ENCODE assay signal across 21 cellular contexts in the genomic region with DNA sequence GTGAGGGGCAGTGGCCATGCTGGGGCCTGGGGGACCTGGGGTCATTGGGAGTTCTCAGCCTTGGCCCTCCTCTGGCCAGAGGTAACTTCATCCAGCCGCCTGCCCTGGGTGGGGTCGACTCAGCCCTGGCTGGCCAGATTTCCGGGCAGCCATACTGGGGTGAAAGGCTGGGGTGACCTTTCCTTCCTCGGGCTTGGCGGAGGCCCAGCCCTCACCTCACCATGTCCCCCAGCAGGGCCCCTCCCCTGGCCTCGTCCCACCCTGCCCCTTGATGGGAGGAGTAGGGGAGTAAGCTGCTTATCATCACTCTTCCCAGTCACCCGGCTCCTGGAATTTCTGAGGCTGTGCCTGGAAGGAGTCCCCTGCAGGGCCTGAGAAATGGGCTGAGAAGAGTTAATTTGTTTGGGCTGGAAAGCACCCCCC. TPM values are rescaled to one million over a fixed set of nuclear protein-coding genes. Genes with fewer than 3 reads are reported as not detected.
DNase-seq lines count a peak whose midpoint lies in the region; ATAC-seq, FAIRE-seq and TF ChIP-seq lines count a peak whose summit lies in the region.
"Had no signal": no experiment of that assay in that cellular context is flagged by ENCODE, and none has a peak within 500 bp of the region (broad histone marks: within the 10 kb centered on the region; RNA-seq: fewer than 3 reads in every experiment).

No MANE protein-coding gene starts in this region.

- WGBS in liver: 73% methylated on average over 7 of the region's 7 CpGs
- 100% methylated on average over 1 of the region's 7 CpGs for WGBS in HepG2 (ENCODE audit: low lambda C conversion rate)

- POLR2A ChIA-PET in HepG2 (lab: Yijun Ruan, JAX): interaction anchor here (1.3 kb wide), 1 partner anchor 10 kb away, joined by 3 read pairs; no protein-coding TSS in a partner anchor

- H3K79me2 ChIP-seq in HepG2 (ENCODE audit: insufficient read depth, low read length) (peaks cover 11% of the 10 kb centered on the region), osteoblast (ENCODE audit: insufficient read depth, low read length) (peaks cover 38% of the 10 kb centered on the region)

- no peak overlapping the region for H3K27ac ChIP-seq in liver (ENCODE audit: low read depth in 1 of 2, low read length in 2 of 2)
- no peak overlapping the region for H3K27ac ChIP-seq in HepG2 (ENCODE audit: extremely low read length, insufficient read depth, low read length)
- no peak overlapping the region for H3K27ac ChIP-seq in osteoblast (ENCODE audit: low read depth, low read length)
- H3K27ac ChIP-seq in vagina: peak overlapping the region; percentile 86

- TF ChIP-seq EP300 in HepG2 (IDR thresholded peaks at IDR 0.05; ENCODE audit: low read depth in 2 of 2, low read length in 2 of 2) (no peak), HepG2 (CRISPR knock-in tag; IDR thresholded peaks at IDR 0.05; ENCODE audit: borderline replicate concordance) (no peak)

- TF ChIP-seq POLR2A in HepG2 (IDR thresholded peaks at IDR 0.05; ENCODE audit: insufficient read depth in 1 of 2, low read depth in 2 of 2, low read length in 2 of 2): no peak
- no peak for TF ChIP-seq POLR2A in vagina (IDR thresholded peaks at IDR 0.05)

- no peak for TF ChIP-seq CTCF in liver (IDR thresholded peaks at IDR 0.05; ENCODE audit: low read depth, low read length, missing input control)
- no peak for TF ChIP-seq CTCF in HepG2 (CRISPR knock-in tag; IDR thresholded peaks at IDR 0.05)
- no peak for TF ChIP-seq CTCF in osteoblast (IDR thresholded peaks at IDR 0.05; ENCODE audit: extremely low read depth, low read depth, low read length)
- TF ChIP-seq CTCF in vagina (IDR thresholded peaks at IDR 0.05): no peak

- H3K27me3 ChIP-seq in liver (ENCODE audit: control insufficient read depth in 4 of 4, insufficient read depth in 4 of 4, low read length in 3 of 4): no peaks in the 10 kb centered on the region
- H3K27me3 ChIP-seq in HepG2 (ENCODE audit: control insufficient read depth in 1 of 2, insufficient read depth in 2 of 2, low read length in 2 of 2): no peaks in the 10 kb centered on the region
- no peaks in the 10 kb centered on the region for H3K27me3 ChIP-seq in osteoblast (ENCODE audit: insufficient read depth, low read length)
- H3K27me3 ChIP-seq in vagina: no peaks in the 10 kb centered on the region

- no TSS peak for BruUV-seq in HepG2 (replicated peaks; lab: Mats Ljungman, UMichigan)

- TF ChIP-seq RAD21 in liver (IDR thresholded peaks at IDR 0.05) (no peak), HepG2 (CRISPR knock-in tag; IDR thresholded peaks at IDR 0.05) (no peak)

- H4K20me1 ChIP-seq in HepG2 (ENCODE audit: insufficient read depth, low read length): no peaks in the 10 kb centered on the region
- no peaks in the 10 kb centered on the region for H4K20me1 ChIP-seq in osteoblast (ENCODE audit: insufficient read depth, low read length)

- no peak for FAIRE-seq in HepG2 (lab: Jason Lieb, UNC)
- FAIRE-seq: TTC549 had no signal

- H3K4me3 ChIP-seq in liver (ENCODE audit: low read depth in 1 of 3, low read length in 3 of 3) (no peak overlapping the region), HepG2 (replicated peaks in 1 of 3; ENCODE audit: insufficient read depth in 1 of 3, low read depth in 2 of 3, low read length in 3 of 3) (no peak overlapping the region), osteoblast (ENCODE audit: insufficient read depth, low read length) (no peak overlapping the region), vagina (no peak overlapping the region)

- CTCF ChIA-PET in HepG2 (lab: Yijun Ruan, JAX; ENCODE audit: low intra/inter-chr PET ratio, low total read pairs): no interaction called here

- DNase-seq in HepG2 (ENCODE audit: low spot score) (no peak), left cardiac atrium (peak; percentile 77), osteoblast (ENCODE audit: insufficient read length, low spot score, missing footprints) (peak; percentile 87), vagina (ENCODE audit: extremely low spot score in 2 of 2) (no peak), GM03348 (ENCODE audit: low spot score) (no peak), Kasumi-1 (lab: John Stamatoyannopoulos, UW) (no peak)
- DNase-seq: ACHN; activated CD4-positive, alpha-beta memory T cell treated with anti-CD3 and anti-CD28 coated beads for 36 hours; cortex of kidney; GF-D8; Karpas-422; NCI-H1436 treated with DMSO at 0.1 percent for 48 hours; NCI-H510A; nucleus accumbens; SK-N-SH; substantia nigra had no signal

- H3K9ac ChIP-seq in liver (ENCODE audit: low read depth in 1 of 2, low read length in 2 of 2) (no peak overlapping the region), HepG2 (ENCODE audit: insufficient read depth, low read depth, low read length) (no peak overlapping the region)
- H3K9ac ChIP-seq: SK-N-SH had no signal

- intact Hi-C loops in HepG2 (cut with micrococcal nuclease; ENCODE audit: unreplicated experiment) (no loop called here), left cardiac atrium (cut with DNase I) (no loop called here), vagina (cut with DNase I) (no loop called here)

- H3K4me1 ChIP-seq in liver (ENCODE audit: control insufficient read depth in 4 of 4, insufficient read depth in 4 of 4, low read length in 3 of 4) (peaks cover 11 to 31% (median 22%) of the 10 kb centered on the region in 4 donors), HepG2 (ENCODE audit: insufficient read depth, low read length) (peaks cover 74% of the 10 kb centered on the region), osteoblast (ENCODE audit: insufficient read depth, low read length) (peaks cover 50% of the 10 kb centered on the region), vagina (peaks cover 92% of the 10 kb centered on the region)

- H3K4me2 ChIP-seq in HepG2 (ENCODE audit: low read depth, low read length) (no peak overlapping the region), osteoblast (ENCODE audit: insufficient read depth, low read length) (no peak overlapping the region)
- H3K4me2 ChIP-seq: SK-N-SH had no signal

- ATAC-seq in HepG2 (no peak), left cardiac atrium (peak in 1 of 2 donors; percentile 44), HG03108 (IDR thresholded peaks at IDR 0.05; ENCODE audit: unreplicated experiment) (no peak)

- H2AFZ ChIP-seq in HepG2 (ENCODE audit: low read length) (no peak overlapping the region), osteoblast (ENCODE audit: low read length) (no peak overlapping the region)

- H3K36me3 ChIP-seq in liver (ENCODE audit: control insufficient read depth in 4 of 4, insufficient read depth in 3 of 4, low read depth in 1 of 4, low read length in 3 of 4): no peaks in the 10 kb centered on the region
- H3K36me3 ChIP-seq in HepG2 (replicated peaks in 1 of 2; ENCODE audit: control insufficient read depth in 1 of 2, insufficient read depth in 2 of 2, low read length in 2 of 2): peaks cover 0 to 13% of the 10 kb centered on the region in 2 experiments; a peak in 1 of 5 replicates
- H3K36me3 ChIP-seq in osteoblast (ENCODE audit: insufficient read depth, low read length): no peaks in the 10 kb centered on the region
- H3K36me3 ChIP-seq in vagina: no peaks in the 10 kb centered on the region

- no peaks in the 10 kb centered on the region for H3K9me3 ChIP-seq in liver (ENCODE audit: control insufficient read depth in 4 of 4, low read length in 3 of 4)
- no peaks in the 10 kb centered on the region for H3K9me3 ChIP-seq in HepG2 (ENCODE audit: low read length)
- no peaks in the 10 kb centered on the region for H3K9me3 ChIP-seq in osteoblast (ENCODE audit: low read depth, low read length)
- no peaks in the 10 kb centered on the region for H3K9me3 ChIP-seq in vagina
- H3K9me3 ChIP-seq: SK-N-SH had no signal

- in situ Hi-C loops in HepG2 (cut with HindIII; ENCODE audit: extremely low pct_ligation_motif_present, low pct_unique_long_range_greater_than_20kb): no loop called here

RNA-seq across cellular contexts. Expression of a gene that starts 5.4 kb away (rescaled TPM):
- 1 to 10 TPM; 1.6 to 4.8 TPM for total RNA-seq in liver
- polyA plus RNA-seq in liver: 1 to 10 TPM in 1 of 2 donors, under 1 TPM in 1; 0.60 to 2.7 TPM
- 3.6 and 7.6 TPM in 2 replicates for total RNA-seq in HepG2 (2016; rRNA removed; fragmentation: Illumina TruSeq; extraction: Trizol)
- total RNA-seq in HepG2 (2016; cell fraction: cytosol; rRNA removed; fragmentation: Illumina TruSeq; extraction: Trizol; ENCODE audit: low read depth): 1.5 and 1.7 TPM in 2 replicates
- 3.6 and 8.8 TPM in 2 replicates for total RNA-seq in HepG2 (2016; cell fraction: insoluble cytoplasmic fraction; rRNA removed; fragmentation: Illumina TruSeq; extraction: Trizol)
- total RNA-seq in HepG2 (2016; cell fraction: membrane; rRNA removed; fragmentation: Illumina TruSeq; extraction: Trizol): 4.9 and 5.4 TPM in 2 replicates
- total RNA-seq in HepG2 (2016; cell fraction: nucleus; rRNA removed; fragmentation: Illumina TruSeq; extraction: Trizol): 8.8 and 9.1 TPM in 2 replicates
- polyA plus RNA-seq in HepG2 (2011; rRNA removed): 14.8 and 17.2 TPM in 2 replicates
- polyA plus RNA-seq in HepG2 (2011; cell fraction: cytosol; rRNA removed): 13.5 and 13.7 TPM in 2 replicates
- polyA plus RNA-seq in HepG2 (2011; cell fraction: nucleus; rRNA removed): 22.1 and 33.2 TPM in 2 replicates
- 9.5 and 12.9 TPM in 2 replicates for polyA plus RNA-seq in HepG2 (2012)
- 2.0 and 2.5 TPM in 2 replicates for polyA plus RNA-seq in HepG2 (2016; cell fraction: cytosol; fragmentation: Illumina TruSeq; extraction: Trizol; ENCODE audit: low read depth)
- polyA plus RNA-seq in HepG2 (2016; cell fraction: insoluble cytoplasmic fraction; fragmentation: Illumina TruSeq; extraction: Trizol; ENCODE audit: low read depth): 6.6 and 7.1 TPM in 2 replicates
- polyA plus RNA-seq in HepG2 (2016; cell fraction: membrane; fragmentation: Illumina TruSeq; extraction: Trizol; ENCODE audit: low read depth): 5.8 and 6.2 TPM in 2 replicates
- polyA plus RNA-seq in HepG2 (2016; cell fraction: nucleus; fragmentation: Illumina TruSeq; extraction: Trizol; ENCODE audit: insufficient read depth, low read depth): 22.2 and 24.9 TPM in 2 replicates
- polyA minus RNA-seq in HepG2 (2011; rRNA and poly(A)+ RNA removed; ENCODE audit: low replicate concordance): 63.3 and 65.7 TPM in 2 replicates
- 14.4 and 15.7 TPM in 2 replicates for polyA minus RNA-seq in HepG2 (2011; cell fraction: cytosol; rRNA and poly(A)+ RNA removed)
- polyA minus RNA-seq in HepG2 (2011; cell fraction: nucleus; rRNA and poly(A)+ RNA removed): 7.2 and 9.3 TPM in 2 replicates
- 10 to 100 TPM; 12.5 to 24.0 TPM for total RNA-seq in left cardiac atrium
- total RNA-seq in osteoblast: 5.1 and 16.5 TPM in 2 replicates
- 78.1 TPM for total RNA-seq in vagina

RNA-seq across cellular contexts. Expression of a gene that starts 30.8 kb away (rescaled TPM):
- under 1 TPM in 1 of 2 donors, not detected in 1; 0.08 TPM for total RNA-seq in liver
- polyA plus RNA-seq in liver: not detected
- 0.15 TPM in 1 of 2 replicates, not detected in the other for total RNA-seq in HepG2 (2016; rRNA removed; fragmentation: Illumina TruSeq; extraction: Trizol)
- 1.8 and 2.0 TPM in 2 replicates for total RNA-seq in HepG2 (2016; cell fraction: cytosol; rRNA removed; fragmentation: Illumina TruSeq; extraction: Trizol; ENCODE audit: low read depth)
- 0.09 and 0.28 TPM in 2 replicates for total RNA-seq in HepG2 (2016; cell fraction: insoluble cytoplasmic fraction; rRNA removed; fragmentation: Illumina TruSeq; extraction: Trizol)
- 0.87 and 1.1 TPM in 2 replicates for total RNA-seq in HepG2 (2016; cell fraction: membrane; rRNA removed; fragmentation: Illumina TruSeq; extraction: Trizol)
- 0.25 and 0.44 TPM in 2 replicates for total RNA-seq in HepG2 (2016; cell fraction: nucleus; rRNA removed; fragmentation: Illumina TruSeq; extraction: Trizol)
- polyA plus RNA-seq in HepG2 (2011; rRNA removed): 0.03 TPM in 1 of 2 replicates, not detected in the other
- not detected in 2 replicates for polyA plus RNA-seq in HepG2 (2011; cell fraction: cytosol; rRNA removed)
- 0.14 and 0.33 TPM in 2 replicates for polyA plus RNA-seq in HepG2 (2011; cell fraction: nucleus; rRNA removed)
- 0.08 TPM in 1 of 2 replicates, not detected in the other for polyA plus RNA-seq in HepG2 (2012)
- not detected in 2 replicates for polyA plus RNA-seq in HepG2 (2016; cell fraction: cytosol; fragmentation: Illumina TruSeq; extraction: Trizol; ENCODE audit: low read depth)
- polyA plus RNA-seq in HepG2 (2016; cell fraction: insoluble cytoplasmic fraction; fragmentation: Illumina TruSeq; extraction: Trizol; ENCODE audit: low read depth): not detected in 2 replicates
- polyA plus RNA-seq in HepG2 (2016; cell fraction: membrane; fragmentation: Illumina TruSeq; extraction: Trizol; ENCODE audit: low read depth): not detected in 2 replicates
- polyA plus RNA-seq in HepG2 (2016; cell fraction: nucleus; fragmentation: Illumina TruSeq; extraction: Trizol; ENCODE audit: insufficient read depth, low read depth): 0.31 TPM in 1 of 2 replicates, not detected in the other
- 0.47 and 2.3 TPM in 2 replicates for polyA minus RNA-seq in HepG2 (2011; rRNA and poly(A)+ RNA removed; ENCODE audit: low replicate concordance)
- polyA minus RNA-seq in HepG2 (2011; cell fraction: cytosol; rRNA and poly(A)+ RNA removed): 0.26 TPM in 1 of 2 replicates, not detected in the other
- 1.2 and 1.5 TPM in 2 replicates for polyA minus RNA-seq in HepG2 (2011; cell fraction: nucleus; rRNA and poly(A)+ RNA removed)
- not detected for total RNA-seq in left cardiac atrium
- not detected in 2 replicates for total RNA-seq in osteoblast
- total RNA-seq in vagina: not detected
- total RNA-seq: activated CD4-positive, alpha-beta memory T cell treated with anti-CD3 and anti-CD28 coated beads for 36 hours; activated T-helper 1 cell treated with anti-CD3 and anti-CD28 coated beads, Interleukin-12 subunit alpha, Interleukin-12 subunit beta, Interleukin-2, Interleukin-4 antibody, amounts not matched to agents 30 ng/mL and 10 ng/mL and 1 ng/mL, durations not matched to agents 14 hours and 24 hours and 36 hours; fibroblast of lung had no signal
- polyA plus RNA-seq: fibroblast of lung, SK-N-SH had no signal

RNA-seq across cellular contexts. Expression of a gene that starts 44.5 kb away (rescaled TPM):
- total RNA-seq in liver (100 to 1,000 TPM in 1 of 2 donors, 10 to 100 TPM in 1; 98.1 to 166 TPM), HepG2 (2016; rRNA removed; fragmentation: Illumina TruSeq; extraction: Trizol) (14.3 and 29.8 TPM in 2 replicates), left cardiac atrium (1 to 10 TPM; 5.2 to 7.7 TPM), osteoblast (0.29 and 0.36 TPM in 2 replicates), vagina (2.0 TPM)
- polyA plus RNA-seq in liver (100 to 1,000 TPM; 114 to 180 TPM), HepG2 (2011; rRNA removed) (164 and 247 TPM in 2 replicates)
- 9.4 and 12.0 TPM in 2 replicates for total RNA-seq in HepG2 (2016; cell fraction: cytosol; rRNA removed; fragmentation: Illumina TruSeq; extraction: Trizol; ENCODE audit: low read depth)
- 14.3 and 31.3 TPM in 2 replicates for total RNA-seq in HepG2 (2016; cell fraction: insoluble cytoplasmic fraction; rRNA removed; fragmentation: Illumina TruSeq; extraction: Trizol)
- total RNA-seq in HepG2 (2016; cell fraction: membrane; rRNA removed; fragmentation: Illumina TruSeq; extraction: Trizol): 13.7 and 15.1 TPM in 2 replicates
- 51.2 and 60.9 TPM in 2 replicates for total RNA-seq in HepG2 (2016; cell fraction: nucleus; rRNA removed; fragmentation: Illumina TruSeq; extraction: Trizol)
- 69.6 and 77.8 TPM in 2 replicates for polyA plus RNA-seq in HepG2 (2011; cell fraction: cytosol; rRNA removed)
- 645 and 755 TPM in 2 replicates for polyA plus RNA-seq in HepG2 (2011; cell fraction: nucleus; rRNA removed)
- 101 and 126 TPM in 2 replicates for polyA plus RNA-seq in HepG2 (2012)
- 7.3 and 7.5 TPM in 2 replicates for polyA plus RNA-seq in HepG2 (2016; cell fraction: cytosol; fragmentation: Illumina TruSeq; extraction: Trizol; ENCODE audit: low read depth)
- 17.2 and 22.9 TPM in 2 replicates for polyA plus RNA-seq in HepG2 (2016; cell fraction: insoluble cytoplasmic fraction; fragmentation: Illumina TruSeq; extraction: Trizol; ENCODE audit: low read depth)
- polyA plus RNA-seq in HepG2 (2016; cell fraction: membrane; fragmentation: Illumina TruSeq; extraction: Trizol; ENCODE audit: low read depth): 12.8 and 13.7 TPM in 2 replicates
- 146 and 148 TPM in 2 replicates for polyA plus RNA-seq in HepG2 (2016; cell fraction: nucleus; fragmentation: Illumina TruSeq; extraction: Trizol; ENCODE audit: insufficient read depth, low read depth)
- polyA minus RNA-seq in HepG2 (2011; rRNA and poly(A)+ RNA removed; ENCODE audit: low replicate concordance): 0.14 and 257 TPM in 2 replicates
- 61.1 and 83.0 TPM in 2 replicates for polyA minus RNA-seq in HepG2 (2011; cell fraction: cytosol; rRNA and poly(A)+ RNA removed)
- polyA minus RNA-seq in HepG2 (2011; cell fraction: nucleus; rRNA and poly(A)+ RNA removed): 113 and 140 TPM in 2 replicates
- total RNA-seq: activated CD4-positive, alpha-beta memory T cell treated with anti-CD3 and anti-CD28 coated beads for 36 hours; activated T-helper 1 cell treated with anti-CD3 and anti-CD28 coated beads, Interleukin-12 subunit alpha, Interleukin-12 subunit beta, Interleukin-2, Interleukin-4 antibody, amounts not matched to agents 30 ng/mL and 10 ng/mL and 1 ng/mL, durations not matched to agents 14 hours and 24 hours and 36 hours; fibroblast of lung had no signal

Comparison
In these comparisons a context has a peak if more than half of its experiments do, and no peak if none do; other contexts are left out.
1. DNase-seq: peak in left cardiac atrium (single experiment) and osteoblast (single experiment); none in HepG2 (single experiment), vagina (0 of 2), GM03348 (single experiment) and Kasumi-1 (0 of 2).